1 cellular context compared by ENCODE assay signal in the genomic region with DNA sequence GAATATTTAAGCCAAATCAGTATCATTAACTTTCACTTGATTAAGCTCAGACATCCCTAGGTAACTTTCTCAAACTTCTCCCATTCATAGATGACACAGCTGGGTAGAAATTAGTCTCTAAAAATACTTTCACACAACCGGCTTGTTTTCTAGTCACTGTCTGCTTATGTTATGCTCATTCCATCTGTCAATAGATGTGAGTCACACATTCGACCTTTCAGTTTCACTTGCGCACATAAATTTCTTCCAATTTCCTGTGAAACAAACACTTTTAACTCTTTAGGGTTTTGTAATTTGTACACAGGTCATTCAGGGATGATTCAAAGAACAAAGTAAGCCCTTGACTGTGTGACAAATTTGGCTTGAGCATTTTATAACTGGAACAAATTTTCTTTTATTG.
TF ChIP-seq lines count a peak whose summit lies in the region.

No MANE protein-coding gene starts in this region.

TF ChIP-seq in IMR-90, 13 proteins besides CTCF, POLR2A, EP300 and RAD21 (continued from another document):
- no peak for TF ChIP-seq SMC3 (IDR thresholded peaks at IDR 0.05; ENCODE audit: low read depth, low read length)
